In genomic region chr4:37803348-37803973, GRCh38 we compare ENCODE assay signal across 9 cellular contexts. TPM values are rescaled to one million over a fixed set of nuclear protein-coding genes. Genes with fewer than 3 reads are reported as not detected.
DNase-seq lines count a peak whose midpoint lies in the region; ATAC-seq, FAIRE-seq and TF ChIP-seq lines count a peak whose summit lies in the region.
"Had no signal": no experiment of that assay in that cellular context is flagged by ENCODE, and none has a peak within 500 bp of the region (broad histone marks: within the 10 kb centered on the region; RNA-seq: fewer than 3 reads in every experiment).

No MANE protein-coding gene starts in this region.

- no peaks in the 10 kb centered on the region for H3F3A ChIP-seq in SU-DHL-6 (ENCODE audit: insufficient read depth)

- H3K4me1 ChIP-seq in gastroesophageal sphincter (no peaks in the 10 kb centered on the region), small intestine (ENCODE audit: control insufficient read depth in 2 of 2, insufficient read depth in 1 of 2, low read depth in 1 of 2, low read length in 1 of 2) (no peaks in the 10 kb centered on the region)
- H3K4me1 ChIP-seq: SJSA1 had no signal

- H3K27ac ChIP-seq in SU-DHL-6 (ENCODE audit: low read depth, low read length) (no peak overlapping the region), gastroesophageal sphincter (no peak overlapping the region), small intestine (ENCODE audit: low read depth in 1 of 2, low read length in 1 of 2) (no peak overlapping the region)
- H3K27ac ChIP-seq: SJSA1 had no signal

- H3K4me3 ChIP-seq in SU-DHL-6 (ENCODE audit: insufficient read depth, low read length, poor library complexity, severe bottlenecking) (no peak overlapping the region), gastroesophageal sphincter (no peak overlapping the region), small intestine (ENCODE audit: low read depth in 1 of 2, low read length in 2 of 2) (no peak overlapping the region)
- H3K4me3 ChIP-seq: SJSA1 had no signal

- FAIRE-seq in G401.6 (lab: Jason Lieb, UNC) (peak; percentile 96), small intestine (lab: Jason Lieb, UNC) (no peak)

- TF ChIP-seq CTCF in SU-DHL-6 (IDR thresholded peaks at IDR 0.05; ENCODE audit: insufficient read depth, low read length, poor library complexity, severe bottlenecking) (peak; percentile 20), gastroesophageal sphincter (IDR thresholded peaks at IDR 0.05) (peak; percentile 46 to 66 (median 62))

- no peak overlapping the region for H2AFZ ChIP-seq in SU-DHL-6 (ENCODE audit: low read depth, low read length, severe bottlenecking)

- peaks cover 4% of the 10 kb centered on the region for H3K27me3 Mint-ChIP-seq in activated CD4-positive, alpha-beta T cell treated with anti-CD3 and anti-CD28 coated beads for 36 hours

- WGBS in gastroesophageal sphincter (ENCODE audit: low coverage in 1 of 2), 2 donors, result 19 to 24% methylated on average over 4 of the region's 4 CpGs
- WGBS in small intestine, 3 donors, result 23 to 27% (median 25%) methylated on average over 4 of the region's 4 CpGs

- H3K9me3 ChIP-seq in SU-DHL-6 (ENCODE audit: insufficient read depth, low read length) (no peaks in the 10 kb centered on the region), gastroesophageal sphincter (no peaks in the 10 kb centered on the region), small intestine (ENCODE audit: control insufficient read depth, low read depth) (no peaks in the 10 kb centered on the region)
- H3K9me3 ChIP-seq: SJSA1 had no signal

- H3K27ac Mint-ChIP-seq in activated CD4-positive, alpha-beta T cell treated with anti-CD3 and anti-CD28 coated beads for 36 hours, result no peak overlapping the region

- H4K20me1 ChIP-seq in SU-DHL-6 (ENCODE audit: low read depth, low read length), result no peaks in the 10 kb centered on the region

- H3K9ac ChIP-seq in SU-DHL-6 (ENCODE audit: low read length), result no peak overlapping the region

- CTCF ChIA-PET in activated CD4-positive, alpha-beta T cell treated with anti-CD3 and anti-CD28 coated beads for 36 hours (lab: Charles Lee), result interaction anchor here (0.6 to 1.9 kb wide), 9 partner anchors 24 to 344 kb away, joined by 3 to 20 read pairs (median 4); no protein-coding TSS in a partner anchor

- H3K27me3 ChIP-seq in SU-DHL-6 (ENCODE audit: low read length), result no peaks in the 10 kb centered on the region
- no peaks in the 10 kb centered on the region for H3K27me3 ChIP-seq in gastroesophageal sphincter
- H3K27me3 ChIP-seq in small intestine (ENCODE audit: control insufficient read depth in 2 of 2, insufficient read depth in 2 of 2, low read length in 2 of 2), result no peaks in the 10 kb centered on the region
- H3K27me3 ChIP-seq: SJSA1 had no signal

- TF ChIP-seq POLR2A in gastroesophageal sphincter (IDR thresholded peaks at IDR 0.05), result no peak

- H3K4me3 Mint-ChIP-seq in activated CD4-positive, alpha-beta T cell treated with anti-CD3 and anti-CD28 coated beads for 36 hours, result no peak overlapping the region

- no peaks in the 10 kb centered on the region for H3K79me2 ChIP-seq in SU-DHL-6 (ENCODE audit: insufficient read depth, low read length)

- POLR2A ChIA-PET in activated CD4-positive, alpha-beta T cell treated with anti-CD3 and anti-CD28 coated beads for 36 hours (lab: Charles Lee), result no interaction called here

- no peaks in the 10 kb centered on the region for H3K9me3 Mint-ChIP-seq in activated CD4-positive, alpha-beta T cell treated with anti-CD3 and anti-CD28 coated beads for 36 hours (ENCODE audit: low read depth)

- TF ChIP-seq EP300 in gastroesophageal sphincter (IDR thresholded peaks at IDR 0.05), result no peak

- no peaks in the 10 kb centered on the region for H3K9me2 ChIP-seq in SU-DHL-6 (replicated peaks; ENCODE audit: insufficient read depth, low read length)

- peak; percentile 67 for DNase-seq in M059J (ENCODE audit: low read depth)
- peak; percentile 57 for DNase-seq in small intestine
- no peak for DNase-seq in activated CD4-positive, alpha-beta T cell treated with anti-CD3 and anti-CD28 coated beads for 36 hours

- ATAC-seq in gastroesophageal sphincter, result no peak
- ATAC-seq in HG03442 (IDR thresholded peaks at IDR 0.05; ENCODE audit: unreplicated experiment), result no peak
- ATAC-seq in GM21737 (IDR thresholded peaks at IDR 0.05; ENCODE audit: unreplicated experiment), result no peak
- ATAC-seq in activated CD4-positive, alpha-beta T cell treated with anti-CD3 and anti-CD28 coated beads for 36 hours, result no peak

- no peaks in the 10 kb centered on the region for H3K36me3 ChIP-seq in SU-DHL-6 (ENCODE audit: low read length)
- no peaks in the 10 kb centered on the region for H3K36me3 ChIP-seq in gastroesophageal sphincter
- no peaks in the 10 kb centered on the region for H3K36me3 ChIP-seq in small intestine (ENCODE audit: control insufficient read depth in 2 of 2, insufficient read depth in 2 of 2, low read length in 2 of 2)
- H3K36me3 ChIP-seq: SJSA1 had no signal

- H3K4me2 ChIP-seq in SU-DHL-6 (ENCODE audit: low read depth, low read length, poor library complexity, severe bottlenecking), result no peak overlapping the region

- H3K36me3 Mint-ChIP-seq in activated CD4-positive, alpha-beta T cell treated with anti-CD3 and anti-CD28 coated beads for 36 hours (ENCODE audit: low read depth), result no peaks in the 10 kb centered on the region

- no peaks in the 10 kb centered on the region for H3K4me1 Mint-ChIP-seq in activated CD4-positive, alpha-beta T cell treated with anti-CD3 and anti-CD28 coated beads for 36 hours

- intact Hi-C loops in activated CD4-positive, alpha-beta T cell treated with anti-CD3 and anti-CD28 coated beads for 36 hours (cut with DNase I, micrococcal nuclease), result loop anchor here (1.0 to 10.0 kb wide), 3 partner anchors 175 to 931 kb away; no protein-coding TSS in a partner anchor

RNA-seq across cellular contexts. Expression of gene PGM2, which starts 23.0 kb away (rescaled TPM):
- 36.9 and 51.9 TPM in 2 replicates for total RNA-seq in M059J (2014; rRNA removed; shearing (Covaris generic))
- total RNA-seq in gastroesophageal sphincter, result 10 to 100 TPM; 19.9 to 35.6 (median 25.3) TPM
- 10 to 100 TPM in 1 of 3 donors, 1 to 10 TPM in 2; 6.3 to 16.8 (median 7.0) TPM for polyA plus RNA-seq in small intestine
- total RNA-seq in activated CD4-positive, alpha-beta T cell treated with anti-CD3 and anti-CD28 coated beads for 36 hours, result 10 to 100 TPM; 54.1 to 60.1 TPM
